ENCODE assay signal across 20 cellular contexts in the genomic region with DNA sequence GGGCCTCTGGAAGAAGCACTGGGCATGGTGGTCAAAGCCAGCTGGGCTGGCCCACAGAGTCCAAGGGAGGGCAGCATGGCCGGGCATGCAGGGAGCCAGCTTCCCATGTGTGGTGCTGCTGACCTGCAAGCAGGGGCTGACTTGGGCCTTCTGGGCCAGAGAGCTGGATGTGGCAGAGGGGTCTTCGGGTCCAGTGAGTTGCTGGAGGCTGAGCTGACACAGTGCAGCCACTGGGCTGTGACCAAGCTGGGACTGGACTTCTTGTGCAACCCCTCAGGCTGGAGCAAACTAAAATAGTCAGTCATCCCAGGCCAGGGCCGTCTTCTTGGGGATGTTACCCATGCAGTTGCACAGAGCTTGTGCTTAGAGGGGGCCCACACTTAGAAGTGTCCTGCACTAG.
"Had no signal": no experiment of that assay in that cellular context is flagged by ENCODE, and none has a peak within 500 bp of the region (broad histone marks: within the 10 kb centered on the region; RNA-seq: fewer than 3 reads in every experiment).

No MANE protein-coding gene starts in this region.

- H3K36me3 ChIP-seq: gastroesophageal sphincter, neural progenitor cell had no signal

- H3K4me3 Mint-ChIP-seq: activated naive CD4-positive, alpha-beta T cell treated with anti-CD3 and anti-CD28 coated beads, Interleukin-2, amount 10 ng/mL, durations not matched to agents 7 days and 5 days; neural progenitor cell had no signal

- H3K4me2 ChIP-seq: neural progenitor cell had no signal

- ATAC-seq: gastroesophageal sphincter; stimulated activated naive CD8-positive, alpha-beta T cell treated with anti-CD3 and anti-CD28 coated beads, Interleukin-15, Interleukin-2, amounts not matched to agents 100 U/mL and 50 U/mL, for 24 hours had no signal

- H3K36me3 Mint-ChIP-seq: activated naive CD4-positive, alpha-beta T cell treated with anti-CD3 and anti-CD28 coated beads, Interleukin-2, amount 10 ng/mL, durations not matched to agents 7 days and 5 days; memory B cell; neural progenitor cell had no signal

- H3K4me3 ChIP-seq: coronary artery, gastroesophageal sphincter, mucosa of descending colon, neural progenitor cell had no signal

- H3K27me3 Mint-ChIP-seq: memory B cell had no signal

- H3K27ac Mint-ChIP-seq: activated naive CD4-positive, alpha-beta T cell treated with anti-CD3 and anti-CD28 coated beads, Interleukin-2, amount 10 ng/mL, durations not matched to agents 7 days and 5 days; neural progenitor cell; progenitor cell of endocrine pancreas had no signal

- H3K27me3 ChIP-seq: gastroesophageal sphincter had no signal

- H2AFZ ChIP-seq: neural progenitor cell had no signal

- DNase-seq: activated CD4-positive, alpha-beta T cell treated with anti-CD3 and anti-CD28 coated beads for 4 hours; activated CD4-positive, alpha-beta T cell treated with anti-CD3 and anti-CD28 coated beads, Interleukin-2, amount 50 U/mL, for 48 hours; activated CD4-positive, CD25-positive, alpha-beta regulatory T cell; activated CD8-positive, alpha-beta memory T cell treated with anti-CD3 and anti-CD28 coated beads, Interleukin-2, amount 50 U/mL, for 48 hours; activated naive CD4-positive, alpha-beta T cell treated with anti-CD3 and anti-CD28 coated beads, Interleukin-2, amount 10 ng/mL, durations not matched to agents 7 days and 5 days; activated T-cell treated with anti-CD3 and anti-CD28 coated beads, Interleukin-2, amount 50 U/mL, for 48 hours; amygdala; cerebellar nuclear complex; left ventricle myocardium superior; retina; stimulated activated CD4-positive, alpha-beta T cell treated with anti-CD3 and anti-CD28 coated beads, Interleukin-4, amount 100 ng/mL, for 24 hours; stimulated activated naive CD8-positive, alpha-beta T cell treated with anti-CD3 and anti-CD28 coated beads, Interleukin-15, Interleukin-2, amounts not matched to agents 100 U/mL and 50 U/mL, for 24 hours; T-helper 1 cell had no signal

- H3K4me1 ChIP-seq: neural progenitor cell had no signal

- H3K9ac ChIP-seq: neural progenitor cell had no signal

- H3K27ac ChIP-seq: coronary artery, gastroesophageal sphincter, neural progenitor cell had no signal

- FAIRE-seq: islet of Langerhans had no signal

- H3K9me3 ChIP-seq: gastroesophageal sphincter, mucosa of descending colon had no signal

- H3K9me3 Mint-ChIP-seq: activated naive CD4-positive, alpha-beta T cell treated with anti-CD3 and anti-CD28 coated beads, Interleukin-2, amount 10 ng/mL, durations not matched to agents 7 days and 5 days; memory B cell; neural progenitor cell had no signal
